In genomic region chr13:43301341-43301969, GRCh38 we compare ENCODE assay signal across 23 cellular contexts.
A peak's percentile ranks its signal among the peaks of the same experiment; 100 is the strongest.
DNase-seq lines count a peak whose midpoint lies in the region; ATAC-seq and TF ChIP-seq lines count a peak whose summit lies in the region.
"Had no signal": no experiment of that assay in that cellular context is flagged by ENCODE, and none has a peak within 500 bp of the region (broad histone marks: within the 10 kb centered on the region; RNA-seq: fewer than 3 reads in every experiment).

No MANE protein-coding gene starts in this region.

- H3K27me3 ChIP-seq in osteoblast (ENCODE audit: insufficient read depth, low read length): no peaks in the 10 kb centered on the region
- H3K27me3 ChIP-seq: BLaER1 treated with 17β-estradiol and CSF1 and Interleukin-3, amounts not matched to agents 10 nM and 100 nM; cardiac muscle cell; heart left ventricle had no signal

- ATAC-seq in HG03280 (IDR thresholded peaks at IDR 0.05; ENCODE audit: unreplicated experiment) (no peak), left lobe of liver (no peak)
- ATAC-seq: activated CD8-positive, alpha-beta memory T cell treated with anti-CD3 and anti-CD28 coated beads, Interleukin-2, amount 10 ng/mL, durations not matched to agents 7 days and 5 days; HCT116; heart left ventricle had no signal

- H3K9me3 ChIP-seq in osteoblast (ENCODE audit: low read depth, low read length): no peaks in the 10 kb centered on the region
- H3K9me3 ChIP-seq: BLaER1 treated with 17β-estradiol and CSF1 and Interleukin-3, amounts not matched to agents 10 nM and 100 nM; Caco-2; heart left ventricle; neutrophil had no signal

- DNase-seq in NCI-H2171 treated with DMSO at 0.1 percent for 48 hours (lab: John Stamatoyannopoulos, UW) (peak; percentile 73), NCI-H2171 (lab: John Stamatoyannopoulos, UW) (no peak), NCI-H69 (lab: John Stamatoyannopoulos, UW) (peak; percentile 12), fibroblast of mammary gland (ENCODE audit: low read depth) (peak; percentile 20), left lobe of liver (ENCODE audit: low spot score) (no peak), osteoblast (ENCODE audit: insufficient read length, low spot score, missing footprints) (no peak)
- DNase-seq in activated T-cell treated with anti-CD3 and anti-CD28 coated beads, Interleukin-2, amount 50 U/mL, for 48 hours: no peak
- DNase-seq: ACHN; activated CD4-positive, alpha-beta T cell treated with anti-CD3 and anti-CD28 coated beads, Interleukin-2, amount 50 U/mL, for 1 hour; activated CD8-positive, alpha-beta memory T cell treated with anti-CD3 and anti-CD28 coated beads, Interleukin-2, amount 10 ng/mL, durations not matched to agents 7 days and 5 days; activated naive CD4-positive, alpha-beta T cell treated with anti-CD3 and anti-CD28 coated beads for 36 hours; amniotic stem cell; Caco-2; DND-41; heart left ventricle; mammary epithelial cell; stimulated activated CD4-positive, alpha-beta T cell treated with anti-CD3 and anti-CD28 coated beads, Interleukin-4, amount 100 ng/mL, for 4 hours; stimulated activated naive CD4-positive, alpha-beta T cell had no signal

- no peaks in the 10 kb centered on the region for H4K20me1 ChIP-seq in osteoblast (ENCODE audit: insufficient read depth, low read length)
- H4K20me1 ChIP-seq: BLaER1 treated with 17β-estradiol and CSF1 and Interleukin-3, amounts not matched to agents 10 nM and 100 nM had no signal

- no peaks in the 10 kb centered on the region for H3K79me2 ChIP-seq in osteoblast (ENCODE audit: insufficient read depth, low read length)

- H3K36me3 ChIP-seq in osteoblast (ENCODE audit: insufficient read depth, low read length): no peaks in the 10 kb centered on the region
- H3K36me3 ChIP-seq: BLaER1 treated with 17β-estradiol and CSF1 and Interleukin-3, amounts not matched to agents 10 nM and 100 nM; cardiac muscle cell; heart left ventricle; neutrophil had no signal

- H3K4me3 ChIP-seq in fibroblast of mammary gland (ENCODE audit: control insufficient read depth, low read depth, low read length) (no peak overlapping the region), osteoblast (ENCODE audit: insufficient read depth, low read length) (no peak overlapping the region)
- H3K4me3 ChIP-seq: BLaER1 treated with 17β-estradiol and CSF1 and Interleukin-3, amounts not matched to agents 10 nM and 100 nM; cardiac muscle cell; heart left ventricle had no signal

- no peak overlapping the region for H3K27ac ChIP-seq in osteoblast (ENCODE audit: low read depth, low read length)
- H3K27ac ChIP-seq: BLaER1 treated with 17β-estradiol and CSF1 and Interleukin-3, amounts not matched to agents 10 nM and 100 nM; cardiac muscle cell; heart left ventricle; neutrophil had no signal

- H3K4me2 ChIP-seq in osteoblast (ENCODE audit: insufficient read depth, low read length): no peak overlapping the region
- H3K4me2 ChIP-seq: BLaER1 treated with 17β-estradiol and CSF1 and Interleukin-3, amounts not matched to agents 10 nM and 100 nM had no signal

- TF ChIP-seq CTCF in fibroblast of mammary gland (conservative IDR thresholded peaks at IDR 0.05; ENCODE audit: control insufficient read depth, insufficient read depth, low read depth, low read length) (no peak), osteoblast (IDR thresholded peaks at IDR 0.05; ENCODE audit: extremely low read depth, low read depth, low read length) (no peak)

- H3K4me1 ChIP-seq in osteoblast (ENCODE audit: insufficient read depth, low read length): peaks cover 33% of the 10 kb centered on the region
- H3K4me1 ChIP-seq: Caco-2 had no signal

- no peak overlapping the region for H2AFZ ChIP-seq in osteoblast (ENCODE audit: low read length)

Comparison
In these comparisons a context has a peak if more than half of its experiments do, and no peak if none do; other contexts are left out.
1. DNase-seq: peak in NCI-H2171 treated with DMSO at 0.1 percent for 48 hours (single experiment), NCI-H69 (single experiment) and fibroblast of mammary gland (single experiment); none in NCI-H2171 (single experiment), left lobe of liver (single experiment), osteoblast (single experiment) and activated T-cell treated with anti-CD3 and anti-CD28 coated beads, Interleukin-2, amount 50 U/mL, for 48 hours (0 of 2).